8 cellular contexts compared by ENCODE assay signal in genomic region chr6:53358440-53359087, GRCh38. TPM values are rescaled to one million over a fixed set of nuclear protein-coding genes. Genes with fewer than 3 reads are reported as not detected.
DNase-seq lines count a peak whose midpoint lies in the region; ATAC-seq, FAIRE-seq and TF ChIP-seq lines count a peak whose summit lies in the region.

No MANE protein-coding gene starts in this region.

- H3K4me1 ChIP-seq in Panc1 (ENCODE audit: control insufficient read depth, insufficient read depth, low read length) (peaks cover 44% of the 10 kb centered on the region), neural progenitor cell (peaks cover 24% of the 10 kb centered on the region)

- CTCF ChIA-PET in Panc1 (lab: Charles Lee): no interaction called here

- peaks cover 24% of the 10 kb centered on the region for H3F3A ChIP-seq in neural progenitor cell (ENCODE audit: low read depth)

- peak overlapping the region; percentile 88 for H3K4me2 ChIP-seq in neural progenitor cell

- peaks cover 11% of the 10 kb centered on the region for H3K9me3 Mint-ChIP-seq in neural progenitor cell

- H3K27ac ChIP-seq in Panc1 (ENCODE audit: low read length): peak overlapping the region; percentile 100
- no peak overlapping the region for H3K27ac ChIP-seq in neural progenitor cell

- intact Hi-C loops in Panc1 (cut with micrococcal nuclease; ENCODE audit: unreplicated experiment): no loop called here

- TF ChIP-seq CTCF in Panc1 (IDR thresholded peaks at IDR 0.05) (no peak), epithelial cell of proximal tubule (conservative IDR thresholded peaks at IDR 0.05; ENCODE audit: low read depth, low read length) (no peak), neural progenitor cell (IDR thresholded peaks at IDR 0.05) (no peak)

- H3K27me3 ChIP-seq in Panc1 (ENCODE audit: control insufficient read depth, insufficient read depth, low read length): no peaks in the 10 kb centered on the region
- peaks cover 21% of the 10 kb centered on the region for H3K27me3 ChIP-seq in neural progenitor cell

- H3K9ac ChIP-seq in neural progenitor cell: peak overlapping the region; percentile 39

- H3K36me3 Mint-ChIP-seq in neural progenitor cell: no peaks in the 10 kb centered on the region

- H3K4me1 Mint-ChIP-seq in neural progenitor cell: peaks cover 43% of the 10 kb centered on the region

- H4K20me1 ChIP-seq in neural progenitor cell (ENCODE audit: low read depth): no peaks in the 10 kb centered on the region

- DNase-seq in Panc1 (ENCODE audit: low read depth, low spot score) (peak; percentile 8), epithelial cell of proximal tubule (ENCODE audit: low read depth) (no peak), neural progenitor cell (ENCODE audit: low spot score) (no peak), RCC 7860 (ENCODE audit: low spot score) (no peak), NCI-H1417 treated with DMSO at 0.1 percent for 48 hours (lab: John Stamatoyannopoulos, UW) (no peak)
- DNase-seq in activated CD4-positive, CD25-positive, alpha-beta regulatory T cell (lab: John Stamatoyannopoulos, UW): no peak

- H3K79me2 ChIP-seq in neural progenitor cell (ENCODE audit: low read depth): no peaks in the 10 kb centered on the region

- H3K36me3 ChIP-seq in Panc1 (ENCODE audit: control insufficient read depth, insufficient read depth, low read length) (no peaks in the 10 kb centered on the region), neural progenitor cell (no peaks in the 10 kb centered on the region)

- in situ Hi-C loops in Panc1 (cut with HindIII; ENCODE audit: low pct_unique_long_range_greater_than_20kb, low sequenced_read_pairs): no loop called here

- BruUV-seq in Panc1 (replicated peaks; lab: Mats Ljungman, UMichigan): TSS peak; percentile 98

- no peak for FAIRE-seq in RCC 7860 (lab: Jason Lieb, UNC)

- H3K4me3 Mint-ChIP-seq in neural progenitor cell: peak overlapping the region; percentile 86

- POLR2A ChIA-PET in Panc1 (lab: Charles Lee): interaction anchor here (0.6 kb wide), 1 partner anchor 35 kb away, joined by 5 read pairs; no protein-coding TSS in a partner anchor

- ATAC-seq in GM18519 (IDR thresholded peaks at IDR 0.05; ENCODE audit: low FRiP score, unreplicated experiment) (peak; percentile 6), HG02678 (IDR thresholded peaks at IDR 0.05; ENCODE audit: unreplicated experiment) (peak; percentile 8), Panc1 (peak; percentile 10)

- H3K4me3 ChIP-seq in Panc1 (ENCODE audit: low read depth in 2 of 2, low read length in 2 of 2): peak overlapping the region; percentile 51 to 62
- H3K4me3 ChIP-seq in epithelial cell of proximal tubule (ENCODE audit: low read depth, low read length): peak overlapping the region; percentile 55
- H3K4me3 ChIP-seq in neural progenitor cell: peak overlapping the region; percentile 70

- peak overlapping the region; percentile 92 for H2AFZ ChIP-seq in neural progenitor cell (replicated peaks)

- H3K9me3 ChIP-seq in Panc1 (ENCODE audit: control insufficient read depth, insufficient read depth, low read depth, low read length) (no peaks in the 10 kb centered on the region), neural progenitor cell (ENCODE audit: low read depth) (no peaks in the 10 kb centered on the region)

- H3K27ac Mint-ChIP-seq in neural progenitor cell: peak overlapping the region; percentile 98

- H3K27me3 Mint-ChIP-seq in neural progenitor cell (ENCODE audit: insufficient read depth, low read depth): peaks cover 5% of the 10 kb centered on the region

RNA-seq across cellular contexts. Expression of gene ELOVL5, which starts 9.8 kb away (rescaled TPM):
- total RNA-seq in Panc1 (2021; ENCODE audit: unreplicated experiment) (218 TPM), epithelial cell of proximal tubule (55.9 and 101 TPM in 2 replicates), neural progenitor cell (ENCODE audit: low replicate concordance) (137 and 185 TPM in 2 replicates)
- 111 TPM for polyA plus RNA-seq in Panc1 (2012; ENCODE audit: insufficient read length)
